In genomic region chr10:119541046-119541445, GRCh38 we compare ENCODE assay signal across 8 cellular contexts. TPM values are rescaled to one million over a fixed set of nuclear protein-coding genes. Genes with fewer than 3 reads are reported as not detected.
DNase-seq lines count a peak whose midpoint lies in the region; ATAC-seq and TF ChIP-seq lines count a peak whose summit lies in the region.

No MANE protein-coding gene starts in this region.

- H3K4me3 ChIP-seq in SK-N-MC (peak overlapping the region; percentile 78), dorsolateral prefrontal cortex (peak overlapping the region in 42 of 59 donors; percentile 2 to 76 (median 62)), skeletal muscle satellite cell (ENCODE audit: low read length) (no peak overlapping the region)

- peak overlapping the region; percentile 95 for H3K4me2 ChIP-seq in skeletal muscle satellite cell (ENCODE audit: low read length)

- no peak for ATAC-seq in HG03108 (IDR thresholded peaks at IDR 0.05; ENCODE audit: unreplicated experiment)

- peak; percentile 19 for DNase-seq in GM04503 (ENCODE audit: low read depth)
- DNase-seq in SK-N-MC (ENCODE audit: low read depth, low spot score) = no peak
- no peak for DNase-seq in dorsolateral prefrontal cortex
- DNase-seq in islet precursor cell = no peak
- DNase-seq in hypothalamus (lab: John Stamatoyannopoulos, UW) = no peak
- DNase-seq in NCI-H524 treated with DMSO at 0.1 percent for 48 hours (lab: John Stamatoyannopoulos, UW) = no peak

- H3K27ac ChIP-seq in SK-N-MC (no peak overlapping the region), dorsolateral prefrontal cortex (peak overlapping the region in 3 of 59 donors; percentile 19 to 56 (median 23))

- peaks cover 30% of the 10 kb centered on the region for H3K4me1 ChIP-seq in skeletal muscle satellite cell (ENCODE audit: control insufficient read depth, insufficient read depth, low read length)

- no peaks in the 10 kb centered on the region for H3K9me3 ChIP-seq in SK-N-MC (ENCODE audit: low read depth, low read length)
- no peaks in the 10 kb centered on the region for H3K9me3 ChIP-seq in skeletal muscle satellite cell (replicated peaks; ENCODE audit: low read length)

- H3K36me3 ChIP-seq in SK-N-MC (ENCODE audit: insufficient read depth, low read length) (no peaks in the 10 kb centered on the region), skeletal muscle satellite cell (ENCODE audit: insufficient read depth, low read length) (no peaks in the 10 kb centered on the region)

- H3K9ac ChIP-seq in SK-N-MC (ENCODE audit: insufficient read length) (no peak overlapping the region), skeletal muscle satellite cell (ENCODE audit: low read depth, low read length) (no peak overlapping the region)

- intact Hi-C loops in dorsolateral prefrontal cortex (cut with DNase I) = no loop called here

- H3K27me3 ChIP-seq in dorsolateral prefrontal cortex (peaks cover 0 to 45% (median 23%) of the 10 kb centered on the region in 45 donors), skeletal muscle satellite cell (ENCODE audit: control insufficient read depth, insufficient read depth, low read length) (no peaks in the 10 kb centered on the region)

- TF ChIP-seq CTCF in dorsolateral prefrontal cortex (IDR thresholded peaks at IDR 0.05 in 54 of 56, conservative IDR thresholded peaks at IDR 0.05 in 2 of 56; ENCODE audit: low read depth in 1 of 56, partially characterized antibody in 56 of 56) = no peak

RNA-seq across cellular contexts. Expression of gene RGS10, which starts 1.5 kb away (rescaled TPM):
- 10 to 100 TPM in 44 of 120 experiments, 1 to 10 TPM in 76; 1.0 to 27.7 (median 8.8) TPM for total RNA-seq in dorsolateral prefrontal cortex
- 63.8 and 79.1 TPM in 2 replicates for total RNA-seq in skeletal muscle satellite cell (2012; rRNA removed)

RNA-seq across cellular contexts. Expression of gene TIAL1, which starts 55.7 kb away (rescaled TPM):
- total RNA-seq in dorsolateral prefrontal cortex = 100 to 1,000 TPM in 79 of 120 experiments, 10 to 100 TPM in 41; 76.2 to 149 (median 107) TPM
- 28.4 and 30.8 TPM in 2 replicates for total RNA-seq in skeletal muscle satellite cell (2012; rRNA removed)
